Comparison of ENCODE assay signal across 8 cellular contexts in genomic region chr1:51517361-51518032, GRCh38. TPM values are rescaled to one million over a fixed set of nuclear protein-coding genes. Genes with fewer than 3 reads are reported as not detected.
A peak's percentile ranks its signal among the peaks of the same experiment; 100 is the strongest.
DNase-seq lines count a peak whose midpoint lies in the region; FAIRE-seq and TF ChIP-seq lines count a peak whose summit lies in the region.

No MANE protein-coding gene starts in this region.

- peak overlapping the region; percentile 28 to 61 for H3K18ac ChIP-seq in mesenchymal stem cell (ENCODE audit: low read depth in 1 of 2, low read length in 2 of 2)

- peak overlapping the region; percentile 61 for H4K8ac ChIP-seq in mesenchymal stem cell (ENCODE audit: low read length)

- 6% methylated on average over 6 of the region's 7 CpGs for WGBS in mesenchymal stem cell

- peak overlapping the region; percentile 91 for H3K4me3 Mint-ChIP-seq in Calu3 (ENCODE audit: low read depth, unreplicated experiment)

- no peak overlapping the region for H2AFZ ChIP-seq in mesenchymal stem cell (ENCODE audit: low read depth, low read length)

- H2BK15ac ChIP-seq in mesenchymal stem cell (ENCODE audit: low read depth, poor library complexity, severe bottlenecking), result peak overlapping the region; percentile 13

- H2BK5ac ChIP-seq in mesenchymal stem cell (ENCODE audit: low read depth, low read length, poor library complexity, severe bottlenecking), result no peak overlapping the region

- no peak overlapping the region for H3K14ac ChIP-seq in mesenchymal stem cell (ENCODE audit: low read length in 2 of 2)

- H3K9me3 ChIP-seq in MG63 (no peaks in the 10 kb centered on the region), breast epithelium (no peaks in the 10 kb centered on the region), mesenchymal stem cell (ENCODE audit: control insufficient read depth, low read length) (no peaks in the 10 kb centered on the region)

- TF ChIP-seq POLR2A in breast epithelium (IDR thresholded peaks at IDR 0.05), result no peak

- no peaks in the 10 kb centered on the region for H3K27me3 ChIP-seq in MG63
- no peaks in the 10 kb centered on the region for H3K27me3 ChIP-seq in breast epithelium
- no peaks in the 10 kb centered on the region for H3K27me3 ChIP-seq in mesenchymal stem cell (ENCODE audit: control insufficient read depth in 1 of 2, insufficient read depth in 1 of 2, low read length in 2 of 2)

- DNase-seq in Calu3, result no peak
- DNase-seq in MG63, result peak; percentile 41
- no peak for DNase-seq in breast epithelium (ENCODE audit: low spot score in 2 of 2)
- peak; percentile 28 for DNase-seq in mesenchymal stem cell
- DNase-seq in urothelium cell line (ENCODE audit: low spot score), result no peak
- DNase-seq in GM19239 (ENCODE audit: insufficient read length, low spot score), result no peak
- DNase-seq in stimulated activated CD4-positive, alpha-beta T cell treated with anti-CD3 and anti-CD28 coated beads, Interleukin-12 subunit alpha, Interleukin-12 subunit beta, amount 100 ng/mL, for 4 hours, result no peak
- no peak for DNase-seq in SHP77 (lab: John Stamatoyannopoulos, UW)

- CTCF ChIA-PET in Calu3 (lab: Charles Lee), result no interaction called here

- peak overlapping the region; percentile 94 to 96 for H3K27ac ChIP-seq in breast epithelium
- H3K27ac ChIP-seq in mesenchymal stem cell (ENCODE audit: low read length, poor library complexity, severe bottlenecking), result no peak overlapping the region

- H2BK120ac ChIP-seq in mesenchymal stem cell (ENCODE audit: low read depth, low read length), result no peak overlapping the region

- H3K4me2 ChIP-seq in mesenchymal stem cell (ENCODE audit: low read length, poor library complexity, severe bottlenecking), result peak overlapping the region; percentile 89

- no TSS peak for BruUV-seq in Calu3 (replicated peaks; lab: Mats Ljungman, UMichigan)

- no peak overlapping the region for H2BK12ac ChIP-seq in mesenchymal stem cell (ENCODE audit: low read length in 2 of 2)

- H3K27me3 Mint-ChIP-seq in Calu3 (ENCODE audit: unreplicated experiment), result no peaks in the 10 kb centered on the region

- H3K4me1 ChIP-seq in breast epithelium, result peaks cover 0 to 5% of the 10 kb centered on the region in 2 donors
- H3K4me1 ChIP-seq in mesenchymal stem cell (ENCODE audit: control insufficient read depth, insufficient read depth, low read depth, low read length), result peaks cover 4% of the 10 kb centered on the region

- peaks cover 4% of the 10 kb centered on the region for H3K79me1 ChIP-seq in mesenchymal stem cell (replicated peaks; ENCODE audit: low read length, poor library complexity, severe bottlenecking)

- peak overlapping the region; percentile 94 for H3K9ac ChIP-seq in mesenchymal stem cell (ENCODE audit: low read length)

- no peak overlapping the region for H3K4ac ChIP-seq in mesenchymal stem cell (ENCODE audit: low read depth in 1 of 2, low read length in 2 of 2)

- peaks cover 37% of the 10 kb centered on the region for H3K4me1 Mint-ChIP-seq in Calu3 (ENCODE audit: low read depth, unreplicated experiment)

- H4K91ac ChIP-seq in mesenchymal stem cell (ENCODE audit: low read length), result no peak overlapping the region

- intact Hi-C loops in Calu3 (cut with micrococcal nuclease; ENCODE audit: unreplicated experiment) (loop anchor here (5.0 kb wide), 1 partner anchor 50 kb away; no protein-coding TSS in a partner anchor), breast epithelium (cut with DNase I; ENCODE audit: low total_unique reads) (no loop called here)

- H3K9me3 Mint-ChIP-seq in Calu3 (ENCODE audit: low read depth, unreplicated experiment), result no peaks in the 10 kb centered on the region

- peak overlapping the region; percentile 92 for H3K27ac Mint-ChIP-seq in Calu3 (ENCODE audit: unreplicated experiment)

- peaks cover 25% of the 10 kb centered on the region for H3K36me3 Mint-ChIP-seq in Calu3 (ENCODE audit: insufficient read depth, unreplicated experiment)

- no peak overlapping the region for H2AK5ac ChIP-seq in mesenchymal stem cell (ENCODE audit: low read length, severe bottlenecking)

- FAIRE-seq in urothelium cell line (lab: Jason Lieb, UNC) (peak; percentile 23), GM19239 (lab: Jason Lieb, UNC) (no peak)

- TF ChIP-seq CTCF in Calu3 (IDR thresholded peaks at IDR 0.05; ENCODE audit: unreplicated experiment), result no peak
- TF ChIP-seq CTCF in breast epithelium (IDR thresholded peaks at IDR 0.05), result no peak

- no peak overlapping the region for H3K23ac ChIP-seq in mesenchymal stem cell (ENCODE audit: low read length in 2 of 2)

- H3K4me3 ChIP-seq in MG63 (peak overlapping the region; percentile 75), breast epithelium (peak overlapping the region; percentile 78 to 87 (median 85)), mesenchymal stem cell (ENCODE audit: insufficient read depth in 1 of 2, low read depth in 1 of 2, low read length in 2 of 2) (peak overlapping the region; percentile 75 to 95)

- H3K36me3 ChIP-seq in MG63, result 0 out of 2 replicates have a peak, but pooled peaks cover 2% of the 10 kb centered on the region
- no peaks in the 10 kb centered on the region for H3K36me3 ChIP-seq in breast epithelium
- no peaks in the 10 kb centered on the region for H3K36me3 ChIP-seq in mesenchymal stem cell (ENCODE audit: control insufficient read depth in 1 of 2, insufficient read depth in 2 of 2, low read depth in 1 of 2, low read length in 2 of 2)

RNA-seq across cellular contexts. Expression of gene EPS15, which starts 1.6 kb away (rescaled TPM):
- total RNA-seq in Calu3 (2022) (50.0 and 51.2 TPM in 2 replicates), breast epithelium (100 to 1,000 TPM in 2 of 3 donors, 10 to 100 TPM in 1; 83.6 to 144 (median 127) TPM)
- total RNA-seq in MG63 (2014; rRNA removed; shearing (Covaris generic); ENCODE audit: low replicate concordance), result 9.3 and 11.4 TPM in 2 replicates
- polyA plus RNA-seq in mesenchymal stem cell (2013, experiment 1 of 2), result 42.9 TPM
- 41.3 TPM for polyA plus RNA-seq in mesenchymal stem cell (2013, experiment 2 of 2)

Comparison
In these comparisons a context has a peak if more than half of its experiments do, and no peak if none do; other contexts are left out.
1. DNase-seq: peak in MG63 (single experiment) and mesenchymal stem cell (single experiment); none in Calu3 (single experiment), breast epithelium (0 of 2), urothelium cell line (single experiment), GM19239 (single experiment), stimulated activated CD4-positive, alpha-beta T cell treated with anti-CD3 and anti-CD28 coated beads, Interleukin-12 subunit alpha, Interleukin-12 subunit beta, amount 100 ng/mL, for 4 hours (single experiment) and SHP77 (0 of 2).
2. Peak in every context shown above with its lines, with median percentiles within 50 percentile points of each other: H3K4me3 ChIP-seq.